ENCODE assay signal across 14 cellular contexts in genomic region chr11:59063996-59064727, GRCh38. TPM values are rescaled to one million over a fixed set of nuclear protein-coding genes. Genes with fewer than 3 reads are reported as not detected.
"Had no signal": no experiment of that assay in that cellular context is flagged by ENCODE, and none has a peak within 500 bp of the region (broad histone marks: within the 10 kb centered on the region; RNA-seq: fewer than 3 reads in every experiment).

No MANE protein-coding gene starts in this region.

RNA-seq across cellular contexts. Expression of gene GLYATL1B, which starts 21.9 kb away (rescaled TPM):
- total RNA-seq: activated CD4-positive, alpha-beta memory T cell treated with anti-CD3 and anti-CD28 coated beads, Interleukin-2, amount 10 ng/mL, durations not matched to agents 7 days and 5 days; ascending aorta; bronchial epithelial cell; chondrocyte; dermis microvascular lymphatic vessel endothelial cell; endodermal cell; hepatocyte; kidney; left ventricle myocardium inferior; natural killer cell treated with Interleukin-12 subunit alpha and Interleukin-12 subunit beta and Interleukin-15 and Interleukin-18, amount 100 ng/mL, for 72 hours; posterior vena cava; right atrium auricular region; thyroid gland had no signal
- polyA plus RNA-seq: esophagus had no signal

RNA-seq across cellular contexts. Expression of gene FAM111B, which starts 42.9 kb away (rescaled TPM):
- total RNA-seq: ascending aorta had no signal
